In the genomic region with DNA sequence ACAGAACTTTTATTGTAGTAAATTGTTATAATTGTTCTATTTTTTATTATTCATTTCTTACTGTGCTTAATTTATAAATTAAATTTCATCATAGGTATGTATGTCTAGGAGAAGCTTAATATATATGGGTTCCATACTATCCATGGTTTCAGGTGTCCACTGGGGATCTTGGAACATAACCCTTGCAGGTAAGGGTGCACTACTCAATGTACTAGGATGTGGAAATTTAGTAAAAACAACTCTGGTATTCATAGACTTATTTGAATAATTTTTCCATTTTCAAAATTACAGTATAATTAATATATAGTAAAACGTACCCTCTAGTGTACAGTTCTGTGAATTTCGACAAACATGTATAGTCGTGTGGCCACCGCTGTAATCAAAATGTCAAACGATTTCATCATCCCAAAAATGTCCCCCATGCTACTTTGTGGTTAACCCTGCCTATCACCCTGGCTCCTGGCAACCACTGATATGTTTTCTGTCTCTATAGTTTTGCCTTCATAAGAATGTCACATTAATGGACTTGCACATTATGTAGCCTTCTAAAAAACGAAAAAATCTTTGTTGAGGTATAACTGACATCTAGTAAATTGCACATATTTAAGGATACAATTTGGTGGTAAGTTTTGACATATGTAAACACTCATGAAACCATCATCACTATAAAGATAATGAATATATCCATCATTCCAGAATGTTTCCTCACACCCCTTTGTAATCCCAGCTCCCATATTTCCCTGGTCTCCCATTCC, we compare ENCODE assay signal across 1 cellular context.
A peak's percentile ranks its signal among the peaks of the same experiment; 100 is the strongest.
TF ChIP-seq lines count a peak whose summit lies in the region.

No MANE protein-coding gene starts in this region.

TF ChIP-seq in K562, 482 proteins besides CTCF, POLR2A, EP300 and RAD21 (continued from another document and continues in another):
- no peak for TF ChIP-seq SMAD2 (IDR thresholded peaks at IDR 0.05; ENCODE audit: low read depth, low read length)
- peak in 1 of 2 experiments; percentile 65; a peak in 2 of 4 replicates for TF ChIP-seq ZNF318 (IDR thresholded peaks at IDR 0.05; ENCODE audit: borderline replicate concordance in 1 of 2, low read depth in 1 of 2)
- 0 out of 2 replicates have a peak, but pooled peaks have one; percentile 48 for TF ChIP-seq KAT7 (CRISPR knock-in tag; IDR thresholded peaks at IDR 0.05; ENCODE audit: borderline replicate concordance)
- TF ChIP-seq, protein P1, sequence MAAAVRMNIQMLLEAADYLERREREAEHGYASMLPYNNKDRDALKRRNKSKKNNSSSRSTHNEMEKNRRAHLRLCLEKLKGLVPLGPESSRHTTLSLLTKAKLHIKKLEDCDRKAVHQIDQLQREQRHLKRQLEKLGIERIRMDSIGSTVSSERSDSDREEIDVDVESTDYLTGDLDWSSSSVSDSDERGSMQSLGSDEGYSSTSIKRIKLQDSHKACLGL (CRISPR knock-in tag; IDR thresholded peaks at IDR 0.05; ENCODE audit: borderline replicate concordance, poor library complexity, severe bottlenecking) = no peak
- TF ChIP-seq ZNF217 (CRISPR knock-in tag; IDR thresholded peaks at IDR 0.05) = no peak
- TF ChIP-seq ZC3H4 (CRISPR knock-in tag; IDR thresholded peaks at IDR 0.05; ENCODE audit: borderline replicate concordance) = no peak
- peak; percentile 79 for TF ChIP-seq SMAD4 (CRISPR knock-in tag; conservative IDR thresholded peaks at IDR 0.05)
- no peak for TF ChIP-seq ZNF24 (IDR thresholded peaks at IDR 0.05)
- TF ChIP-seq CREM (IDR thresholded peaks at IDR 0.05; ENCODE audit: low read depth) = no peak
- no peak for TF ChIP-seq TRIM28 (IDR thresholded peaks at IDR 0.05)
- TF ChIP-seq CTBP1 (IDR thresholded peaks at IDR 0.05; ENCODE audit: borderline replicate concordance) = peak; percentile 36; the same call in 1 of the 2 replicates
- 0 out of 2 replicates have a peak, but pooled peaks have one; percentile 41 for TF ChIP-seq BACH1 (tag; IDR thresholded peaks at IDR 0.05)
- TF ChIP-seq ZC3H11A (IDR thresholded peaks at IDR 0.05; ENCODE audit: low read depth, low read length) = no peak
- no peak for TF ChIP-seq SMAD1 (IDR thresholded peaks at IDR 0.05; ENCODE audit: low read depth, low read length, partially characterized antibody)
- no peak for TF ChIP-seq ZBTB1 (CRISPR knock-in tag; IDR thresholded peaks at IDR 0.05; ENCODE audit: borderline replicate concordance, low read depth)
- TF ChIP-seq NFATC3 (IDR thresholded peaks at IDR 0.05) = no peak
- no peak for TF ChIP-seq TAF15 (IDR thresholded peaks at IDR 0.05; ENCODE audit: low read depth, low read length)
- TF ChIP-seq ESRRA (IDR thresholded peaks at IDR 0.05; ENCODE audit: borderline replicate concordance, low read depth) = peak; percentile 98; the same call in 1 of the 2 replicates
- no peak for TF ChIP-seq XRCC4 (IDR thresholded peaks at IDR 0.05; ENCODE audit: extremely low read depth, insufficient read depth, insufficient read length)
- TF ChIP-seq SMARCE1 (IDR thresholded peaks at IDR 0.05) = peak; percentile 90
- no peak for TF ChIP-seq BRCA1 (IDR thresholded peaks at IDR 0.05)
- no peak for TF ChIP-seq BRCA1 (CRISPR knock-in tag; IDR thresholded peaks at IDR 0.05)
- TF ChIP-seq ZNF311 (CRISPR knock-in tag; IDR thresholded peaks at IDR 0.05) = peak; percentile 74
- no peak for TF ChIP-seq HOXB6 (CRISPR knock-in tag; IDR thresholded peaks at IDR 0.05; ENCODE audit: borderline replicate concordance)
- TF ChIP-seq ZNF561 (CRISPR knock-in tag; conservative IDR thresholded peaks at IDR 0.05) = no peak
- no peak for TF ChIP-seq ZNF124 (CRISPR knock-in tag; IDR thresholded peaks at IDR 0.05)
- no peak for TF ChIP-seq SP2 (IDR thresholded peaks at IDR 0.05; ENCODE audit: extremely low read depth, low read depth, low read length, poor library complexity, severe bottlenecking)
- TF ChIP-seq ZNF277 (CRISPR knock-in tag; IDR thresholded peaks at IDR 0.05; ENCODE audit: borderline replicate concordance) = no peak
- TF ChIP-seq SAFB (IDR thresholded peaks at IDR 0.05; ENCODE audit: borderline replicate concordance, low read depth, low read length) = no peak
- no peak for TF ChIP-seq SAP30 (IDR thresholded peaks at IDR 0.05; ENCODE audit: borderline replicate concordance, insufficient read depth, low read depth, low read length, poor library complexity, severe bottlenecking)
- TF ChIP-seq SRSF7 (optimal IDR thresholded peaks at IDR 0.05; ENCODE audit: low read depth, low read length) = no peak
- TF ChIP-seq SMARCA5 (IDR thresholded peaks at IDR 0.05) = no peak
- TF ChIP-seq MEF2A (IDR thresholded peaks at IDR 0.05; ENCODE audit: control insufficient read depth, low read depth, low read length) = 0 out of 2 replicates have a peak, but pooled peaks have one; percentile 10
- TF ChIP-seq KLF13 (tag; IDR thresholded peaks at IDR 0.05; ENCODE audit: borderline replicate concordance, low read depth) = no peak
- no peak for TF ChIP-seq U2AF2 (optimal IDR thresholded peaks at IDR 0.05; ENCODE audit: low read depth, low read length)
- TF ChIP-seq ZNF668 (CRISPR knock-in tag; IDR thresholded peaks at IDR 0.05) = no peak
- TF ChIP-seq BRD9 (IDR thresholded peaks at IDR 0.05; ENCODE audit: low read depth, partially characterized antibody) = peak; percentile 95
- TF ChIP-seq ZNF395 (CRISPR knock-in tag; IDR thresholded peaks at IDR 0.05) = 0 out of 2 replicates have a peak, but pooled peaks have one; percentile 68
- no peak for TF ChIP-seq SIN3A (IDR thresholded peaks at IDR 0.05; ENCODE audit: borderline replicate concordance in 2 of 2, control insufficient read depth in 1 of 2, low read depth in 2 of 2, low read length in 2 of 2)
- TF ChIP-seq PTTG1 (tag; IDR thresholded peaks at IDR 0.05; ENCODE audit: low read depth) = peak; percentile 74
- peak; percentile 87 for TF ChIP-seq KLF16 (IDR thresholded peaks at IDR 0.05)
- TF ChIP-seq PCBP1 (IDR thresholded peaks at IDR 0.05; ENCODE audit: low read depth, low read length, poor library complexity, severe bottlenecking) = no peak
- peak; percentile 87 to 88; a peak in 3 of 4 replicates for TF ChIP-seq TEAD1 (CRISPR knock-in tag; IDR thresholded peaks at IDR 0.05)
- TF ChIP-seq ARID2 (IDR thresholded peaks at IDR 0.05) = no peak
- no peak for TF ChIP-seq POLR3G (IDR thresholded peaks at IDR 0.05; ENCODE audit: extremely low read depth, insufficient read length, insufficient replicate concordance)
- TF ChIP-seq DIDO1 (tag; IDR thresholded peaks at IDR 0.05; ENCODE audit: low read depth) = no peak
- no peak for TF ChIP-seq ZBTB7A (IDR thresholded peaks at IDR 0.05; ENCODE audit: borderline replicate concordance, control insufficient read depth, low read depth, low read length)
- peak; percentile 86 for TF ChIP-seq HDAC3 (IDR thresholded peaks at IDR 0.05; ENCODE audit: borderline replicate concordance, partially characterized antibody)
- no peak for TF ChIP-seq CREB1 (IDR thresholded peaks at IDR 0.05)
- TF ChIP-seq CREB1 (CRISPR knock-in tag; IDR thresholded peaks at IDR 0.05) = no peak
- peak; percentile 100 for TF ChIP-seq LCOR (CRISPR knock-in tag; IDR thresholded peaks at IDR 0.05)
- no peak for TF ChIP-seq CBX1 (IDR thresholded peaks at IDR 0.05; ENCODE audit: low read depth)
- TF ChIP-seq ZNF77 (CRISPR knock-in tag; IDR thresholded peaks at IDR 0.05) = no peak
- TF ChIP-seq NR3C1 (CRISPR knock-in tag; IDR thresholded peaks at IDR 0.05) = no peak
- no peak for TF ChIP-seq RNF219 (CRISPR knock-in tag; IDR thresholded peaks at IDR 0.05)
- peak; percentile 29; the same call in 1 of the 2 replicates for TF ChIP-seq GATAD2B (IDR thresholded peaks at IDR 0.05; ENCODE audit: borderline replicate concordance)
- no peak for TF ChIP-seq ZNF316 (IDR thresholded peaks at IDR 0.05)
- no peak for TF ChIP-seq THRA (IDR thresholded peaks at IDR 0.05)
